ENCODE assay signal across 25 cellular contexts in the genomic region with DNA sequence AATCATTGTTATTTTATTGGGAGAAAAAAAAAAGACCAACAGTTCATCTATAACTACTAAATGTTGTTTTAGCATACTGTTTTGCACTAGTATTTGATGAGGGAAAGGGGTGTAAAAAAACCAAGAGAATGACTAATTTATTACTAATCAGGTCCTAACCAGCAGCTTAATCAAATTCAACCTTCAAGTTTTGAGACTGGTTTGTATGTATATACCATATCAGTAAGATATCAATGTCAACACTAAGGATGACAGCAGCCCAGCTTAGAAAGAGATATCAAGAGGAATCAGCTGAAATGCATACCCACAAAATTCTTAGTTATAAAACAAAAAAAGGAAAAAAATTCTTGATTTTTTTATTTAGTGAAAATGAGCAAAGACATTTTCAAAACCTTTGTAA.
A peak's percentile ranks its signal among the peaks of the same experiment; 100 is the strongest.
DNase-seq lines count a peak whose midpoint lies in the region; ATAC-seq, FAIRE-seq and TF ChIP-seq lines count a peak whose summit lies in the region.
"Had no signal": no experiment of that assay in that cellular context is flagged by ENCODE, and none has a peak within 500 bp of the region (broad histone marks: within the 10 kb centered on the region; RNA-seq: fewer than 3 reads in every experiment).

No MANE protein-coding gene starts in this region.

- H3K4me3 ChIP-seq in K562, result no peak overlapping the region
- H3K4me3 ChIP-seq: body of pancreas, colonic mucosa, neural progenitor cell had no signal

- FAIRE-seq in K562 (lab: Jason Lieb, UNC), result no peak

- peaks cover 0 to 11% of the 10 kb centered on the region in 2 experiments; a peak in 2 of 5 replicates for H3K4me1 ChIP-seq in K562 (replicated peaks in 1 of 2; ENCODE audit: control insufficient read depth in 2 of 2, insufficient read depth in 2 of 2, low read length in 2 of 2)
- H3K4me1 ChIP-seq: colonic mucosa, neural progenitor cell had no signal

- in situ Hi-C loops in K562 (cut with MboI), result no loop called here

- POLR2A ChIA-PET in HEK293T (lab: Yijun Ruan, JAX), result no interaction called here
- POLR2A ChIA-PET in K562 (lab: Yijun Ruan, JAX), result interaction anchor here (2.4 kb wide), 1 partner anchor 10 kb away, joined by 10 read pairs; no protein-coding TSS in a partner anchor

- peaks cover 46% of the 10 kb centered on the region for H3K36me3 ChIP-seq in K562 (ENCODE audit: control insufficient read depth, insufficient read depth, low read length)
- H3K36me3 ChIP-seq: colonic mucosa had no signal

- H3K36me3 Mint-ChIP-seq in Calu3 (ENCODE audit: insufficient read depth, unreplicated experiment), result peaks cover 18% of the 10 kb centered on the region
- H3K36me3 Mint-ChIP-seq in nephron (ENCODE audit: low read depth), result peaks cover 38% of the 10 kb centered on the region

- intact Hi-C loops in Calu3 (cut with micrococcal nuclease; ENCODE audit: unreplicated experiment) (no loop called here), K562 (cut with micrococcal nuclease) (no loop called here)

- TF ChIP-seq CTCF in Calu3 (IDR thresholded peaks at IDR 0.05; ENCODE audit: unreplicated experiment), result no peak
- no peak for TF ChIP-seq CTCF in K562 (IDR thresholded peaks at IDR 0.05 in 2 of 3, conservative IDR thresholded peaks at IDR 0.05 in 1 of 3; ENCODE audit: insufficient read depth in 2 of 3, low read depth in 1 of 3, low read length in 3 of 3)
- TF ChIP-seq CTCF in nephron (IDR thresholded peaks at IDR 0.05; ENCODE audit: unreplicated experiment in 3 of 3), result no peak

- no peak overlapping the region for H3K4me3 Mint-ChIP-seq in Calu3 (ENCODE audit: low read depth, unreplicated experiment)
- H3K4me3 Mint-ChIP-seq in nephron, result no peak overlapping the region
- H3K4me3 Mint-ChIP-seq in stimulated activated naive CD8-positive, alpha-beta T cell treated with anti-CD3 and anti-CD28 coated beads, Interleukin-15, amount 100 ng/mL, for 72 hours, result no peak overlapping the region
- H3K4me3 Mint-ChIP-seq: activated B cell treated with CpG ODN at 0.5 μM for 24 hours; activated naive CD8-positive, alpha-beta T cell treated with anti-CD3 and anti-CD28 coated beads, Interleukin-2, amount 50 U/mL, for 24 hours; neural progenitor cell had no signal

- H3K4me2 ChIP-seq in K562 (ENCODE audit: insufficient read depth, low read length), result no peak overlapping the region
- H3K4me2 ChIP-seq: neural progenitor cell had no signal

- H3K27me3 ChIP-seq in K562 (ENCODE audit: control insufficient read depth in 2 of 2, insufficient read depth in 2 of 2, low read length in 2 of 2), result no peaks in the 10 kb centered on the region
- H3K27me3 ChIP-seq: body of pancreas, colonic mucosa, neural progenitor cell had no signal

- H3K4me1 Mint-ChIP-seq in Calu3 (ENCODE audit: low read depth, unreplicated experiment), result peaks cover 33% of the 10 kb centered on the region
- H3K4me1 Mint-ChIP-seq in nephron, result peaks cover 52% of the 10 kb centered on the region
- peaks cover 22% of the 10 kb centered on the region for H3K4me1 Mint-ChIP-seq in stimulated activated naive CD8-positive, alpha-beta T cell treated with anti-CD3 and anti-CD28 coated beads, Interleukin-15, amount 100 ng/mL, for 72 hours
- H3K4me1 Mint-ChIP-seq: neural progenitor cell had no signal

- H3K27me3 Mint-ChIP-seq in Calu3 (ENCODE audit: unreplicated experiment) (no peaks in the 10 kb centered on the region), nephron (ENCODE audit: low read depth) (no peaks in the 10 kb centered on the region)
- no peaks in the 10 kb centered on the region for H3K27me3 Mint-ChIP-seq in stimulated activated naive CD8-positive, alpha-beta T cell treated with anti-CD3 and anti-CD28 coated beads, Interleukin-15, amount 100 ng/mL, for 72 hours
- H3K27me3 Mint-ChIP-seq: activated B cell treated with CpG ODN at 0.5 μM for 24 hours; activated naive CD8-positive, alpha-beta T cell treated with anti-CD3 and anti-CD28 coated beads, Interleukin-2, amount 50 U/mL, for 24 hours; effector memory CD8-positive, alpha-beta T cell had no signal

- H4K20me1 ChIP-seq in K562 (replicated peaks; ENCODE audit: control insufficient read depth, insufficient read depth, low read length), result no peaks in the 10 kb centered on the region

- no peak for TF ChIP-seq EP300 in K562 (IDR thresholded peaks at IDR 0.05; ENCODE audit: low read length)

- no peak for TF ChIP-seq RAD21 in K562 (CRISPR knock-in tag; conservative IDR thresholded peaks at IDR 0.05 in 1 of 2, IDR thresholded peaks at IDR 0.05 in 1 of 2)

- TF ChIP-seq POLR2A in K562 (conservative IDR thresholded peaks at IDR 0.05), result no peak

- peak overlapping the region; percentile 57; the same call in 1 of the 3 replicates for H3K27ac ChIP-seq in K562 (ENCODE audit: extremely low read depth, low read depth, low read length)
- H3K27ac ChIP-seq: colonic mucosa, neural progenitor cell had no signal

- no peak overlapping the region for H3K9ac ChIP-seq in K562 (ENCODE audit: insufficient read depth in 1 of 2, low read depth in 2 of 2, low read length in 2 of 2)
- H3K9ac ChIP-seq: neural progenitor cell had no signal

- ATAC-seq in K562, result no peak
- no peak for ATAC-seq in stimulated activated naive CD8-positive, alpha-beta T cell treated with anti-CD3 and anti-CD28 coated beads, Interleukin-15, amount 100 ng/mL, for 72 hours
- ATAC-seq: activated naive CD8-positive, alpha-beta T cell treated with anti-CD3 and anti-CD28 coated beads, Interleukin-2, amount 50 U/mL, for 24 hours had no signal

- no peaks in the 10 kb centered on the region for H3K9me3 ChIP-seq in K562 (replicated peaks; ENCODE audit: control insufficient read depth, insufficient read depth, low read depth, low read length)
- H3K9me3 ChIP-seq: body of pancreas, colonic mucosa had no signal

- H3K27ac Mint-ChIP-seq in Calu3 (ENCODE audit: unreplicated experiment), result peak overlapping the region; percentile 98
- peak overlapping the region; percentile 34 to 67 (median 60) for H3K27ac Mint-ChIP-seq in nephron
- H3K27ac Mint-ChIP-seq in stimulated activated naive CD8-positive, alpha-beta T cell treated with anti-CD3 and anti-CD28 coated beads, Interleukin-15, amount 100 ng/mL, for 72 hours, result no peak overlapping the region
- H3K27ac Mint-ChIP-seq: activated B cell treated with CpG ODN at 0.5 μM for 24 hours, neural progenitor cell had no signal

- CTCF ChIA-PET in Calu3 (lab: Charles Lee) (interaction anchor here (1.9 kb wide), 1 partner anchor 121 kb away, joined by 6 read pairs; no protein-coding TSS in a partner anchor), HEK293T (lab: Yijun Ruan, JAX) (interaction anchor here (0.6 to 1.4 kb wide), 2 partner anchors 9 to 24 kb away, joined by 3 read pairs; no protein-coding TSS in a partner anchor), K562 (lab: Yijun Ruan, JAX; ENCODE audit: low intra/inter-chr PET ratio) (no interaction called here)

- H3K9me3 Mint-ChIP-seq in Calu3 (ENCODE audit: low read depth, unreplicated experiment) (no peaks in the 10 kb centered on the region), nephron (no peaks in the 10 kb centered on the region)
- no peaks in the 10 kb centered on the region for H3K9me3 Mint-ChIP-seq in stimulated activated naive CD8-positive, alpha-beta T cell treated with anti-CD3 and anti-CD28 coated beads, Interleukin-15, amount 100 ng/mL, for 72 hours
- H3K9me3 Mint-ChIP-seq: activated B cell treated with CpG ODN at 0.5 μM for 24 hours; activated naive CD8-positive, alpha-beta T cell treated with anti-CD3 and anti-CD28 coated beads, Interleukin-2, amount 50 U/mL, for 24 hours; effector memory CD8-positive, alpha-beta T cell; neural progenitor cell had no signal

- peaks cover 48% of the 10 kb centered on the region for H3K79me2 ChIP-seq in K562 (ENCODE audit: control insufficient read depth, insufficient read depth, low read length)

- no peak overlapping the region for H2AFZ ChIP-seq in K562 (ENCODE audit: low read depth, low read length)
- H2AFZ ChIP-seq: neural progenitor cell had no signal

- TSS peak; percentile 27 for BruUV-seq in Calu3 (replicated peaks; lab: Mats Ljungman, UMichigan)
- BruUV-seq in K562 (replicated peaks; lab: Mats Ljungman, UMichigan), result no TSS peak

- no peak for DNase-seq in Calu3
- no peak for DNase-seq in HEK293T (ENCODE audit: extremely low spot score)
- DNase-seq in K562 (ENCODE audit: extremely low read depth in 1 of 4, low spot score in 3 of 4), result peak in 1 of 4 experiments; percentile 8
- no peak for DNase-seq in 8988T
- no peak for DNase-seq in cerebellar cortex (ENCODE audit: low spot score)
- no peak for DNase-seq in stimulated activated naive CD8-positive, alpha-beta T cell treated with anti-CD3 and anti-CD28 coated beads, Interleukin-15, amount 100 ng/mL, for 72 hours
- no peak for DNase-seq in UCSD-AML1 (lab: John Stamatoyannopoulos, UW; ENCODE audit: unreplicated experiment)
- DNase-seq: activated B cell treated with CpG ODN at 0.5 μM for 24 hours; activated CD4-positive, alpha-beta T cell treated with anti-CD3 and anti-CD28 coated beads, Interleukin-2, amount 50 U/mL, for 4 hours; activated CD8-positive, alpha-beta memory T cell treated with anti-CD3 and anti-CD28 coated beads, Interleukin-2, amount 50 U/mL, for 48 hours; activated effector memory CD4-positive, alpha-beta T cell treated with Interleukin-2 at 50 U/mL for 16 hours; activated naive CD8-positive, alpha-beta T cell treated with anti-CD3 and anti-CD28 coated beads, Interleukin-2, amount 50 U/mL, for 24 hours; AML-193; body of pancreas; colonic mucosa; DND-41; effector memory CD8-positive, alpha-beta T cell; glutamatergic neuron; left cardiac atrium; NCI-H446 treated with DMSO at 0.1 percent for 48 hours; small intestine; stimulated activated CD4-positive, alpha-beta T cell treated with anti-CD3 and anti-CD28 coated beads, Interleukin-2, amount 100 ng/mL, for 48 hours; T1000 had no signal

- no peaks in the 10 kb centered on the region for H3K9me1 ChIP-seq in K562 (ENCODE audit: control insufficient read depth, insufficient read depth, low read length)

TF ChIP-seq in K562, 482 proteins besides CTCF, POLR2A, EP300 and RAD21 (continues in another document):
- TF ChIP-seq HDAC6 (IDR thresholded peaks at IDR 0.05; ENCODE audit: low read depth, low read length), result no peak
- no peak for TF ChIP-seq ZNF436 (CRISPR knock-in tag; IDR thresholded peaks at IDR 0.05)
- TF ChIP-seq FOXA3 (CRISPR knock-in tag; conservative IDR thresholded peaks at IDR 0.05 in 1 of 2, IDR thresholded peaks at IDR 0.05 in 1 of 2), result peak in 1 of 2 experiments; percentile 37; a peak in 1 of 4 replicates
- TF ChIP-seq CAMTA2 (CRISPR knock-in tag; conservative IDR thresholded peaks at IDR 0.05), result no peak
- TF ChIP-seq NFXL1 (CRISPR knock-in tag; IDR thresholded peaks at IDR 0.05), result 0 out of 2 replicates have a peak, but pooled peaks have one; percentile 22
- peak; percentile 54 for TF ChIP-seq MEIS2 (IDR thresholded peaks at IDR 0.05; ENCODE audit: partially characterized antibody)
- TF ChIP-seq HMG20B (CRISPR knock-in tag; IDR thresholded peaks at IDR 0.05), result no peak

Comparison
In these comparisons a context has a peak if more than half of its experiments do, and no peak if none do; other contexts are left out.
1. H3K27ac Mint-ChIP-seq: peak in Calu3 (single experiment) and nephron (3 of 3); none in stimulated activated naive CD8-positive, alpha-beta T cell treated with anti-CD3 and anti-CD28 coated beads, Interleukin-15, amount 100 ng/mL, for 72 hours (0 of 2).